ENCODE assay signal across 8 cellular contexts in genomic region chr2:64144057-64145013, GRCh38. TPM values are rescaled to one million over a fixed set of nuclear protein-coding genes. Genes with fewer than 3 reads are reported as not detected.
DNase-seq lines count a peak whose midpoint lies in the region; ATAC-seq and TF ChIP-seq lines count a peak whose summit lies in the region.

A gene with protein sequence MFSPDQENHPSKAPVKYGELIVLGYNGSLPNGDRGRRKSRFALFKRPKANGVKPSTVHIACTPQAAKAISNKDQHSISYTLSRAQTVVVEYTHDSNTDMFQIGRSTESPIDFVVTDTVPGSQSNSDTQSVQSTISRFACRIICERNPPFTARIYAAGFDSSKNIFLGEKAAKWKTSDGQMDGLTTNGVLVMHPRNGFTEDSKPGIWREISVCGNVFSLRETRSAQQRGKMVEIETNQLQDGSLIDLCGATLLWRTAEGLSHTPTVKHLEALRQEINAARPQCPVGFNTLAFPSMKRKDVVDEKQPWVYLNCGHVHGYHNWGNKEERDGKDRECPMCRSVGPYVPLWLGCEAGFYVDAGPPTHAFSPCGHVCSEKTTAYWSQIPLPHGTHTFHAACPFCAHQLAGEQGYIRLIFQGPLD (minus strand): TSS chr2:64144420. CDS start chr2:64108310, 36,110 bp downstream.

- H3K27me3 ChIP-seq in thymus (ENCODE audit: control insufficient read depth, insufficient read depth), result no peaks in the 10 kb centered on the region

- H3K27ac ChIP-seq in thymus (ENCODE audit: low read depth), result peak within 1 kb of the TSS; percentile 99

- H3K4me3 ChIP-seq in GM12864 (ENCODE audit: low read depth, low read length) (peak within 1 kb of the TSS; percentile 98), thymus (ENCODE audit: low read length) (peak within 1 kb of the TSS; percentile 99)

- H3K36me3 Mint-ChIP-seq in activated naive CD4-positive, alpha-beta T cell treated with anti-CD3 and anti-CD28 coated beads, Interleukin-2, amount 50 U/mL, for 72 hours, result peaks cover 8% of the 10 kb centered on the region in 2 donors
- no peaks in the 10 kb centered on the region for H3K36me3 Mint-ChIP-seq in glutamatergic neuron (ENCODE audit: unreplicated experiment)
- H3K36me3 Mint-ChIP-seq in osteocyte (ENCODE audit: unreplicated experiment), result peaks cover 2% of the 10 kb centered on the region

- WGBS in thymus, result 6% methylated on average over 68 of the region's 68 CpGs

- H3K4me3 Mint-ChIP-seq in glutamatergic neuron (ENCODE audit: unreplicated experiment), result peak within 1 kb of the TSS; percentile 99
- peak within 1 kb of the TSS; percentile 96 for H3K4me3 Mint-ChIP-seq in osteocyte (ENCODE audit: unreplicated experiment)

- H3K9me3 ChIP-seq in thymus (ENCODE audit: control insufficient read depth), result no peaks in the 10 kb centered on the region

- H3K4me1 Mint-ChIP-seq in glutamatergic neuron (ENCODE audit: low read depth, unreplicated experiment) (peaks cover 20% of the 10 kb centered on the region), osteocyte (ENCODE audit: unreplicated experiment) (peaks cover 33% of the 10 kb centered on the region)

- ATAC-seq in HG02623 (IDR thresholded peaks at IDR 0.05; ENCODE audit: unreplicated experiment), result peak; percentile 81
- peak; percentile 88 to 92 for ATAC-seq in activated naive CD4-positive, alpha-beta T cell treated with anti-CD3 and anti-CD28 coated beads, Interleukin-2, amount 50 U/mL, for 72 hours

- DNase-seq in GM12864 (ENCODE audit: low read depth) (peak; percentile 95), NCI-H1092 treated with DMSO at 0.1 percent for 48 hours (lab: John Stamatoyannopoulos, UW) (peak; percentile 96), SKM-1 (lab: John Stamatoyannopoulos, UW; ENCODE audit: unreplicated experiment) (peak; percentile 89), glutamatergic neuron (peak; percentile 96), osteocyte (ENCODE audit: extremely low spot score, unreplicated experiment) (peak; percentile 97)
- DNase-seq in activated naive CD4-positive, alpha-beta T cell treated with anti-CD3 and anti-CD28 coated beads, Interleukin-2, amount 50 U/mL, for 72 hours (ENCODE audit: low spot score in 2 of 2), result peak; percentile 91 to 93

- peaks cover 10% of the 10 kb centered on the region for H3K4me1 ChIP-seq in thymus (ENCODE audit: control insufficient read depth, insufficient read depth, low read length)

- no peaks in the 10 kb centered on the region for H3K36me3 ChIP-seq in thymus (ENCODE audit: control insufficient read depth, insufficient read depth)

- TF ChIP-seq CTCF in GM12864 (IDR thresholded peaks at IDR 0.05; ENCODE audit: low read depth, low read length, missing control alignments), result peak; percentile 29
- TF ChIP-seq CTCF in glutamatergic neuron (IDR thresholded peaks at IDR 0.05; ENCODE audit: partially characterized antibody, unreplicated experiment), result no peak
- TF ChIP-seq CTCF in osteocyte (IDR thresholded peaks at IDR 0.05), result peak; percentile 36

- H3K9me3 Mint-ChIP-seq in activated naive CD4-positive, alpha-beta T cell treated with anti-CD3 and anti-CD28 coated beads, Interleukin-2, amount 50 U/mL, for 72 hours, result no peaks in the 10 kb centered on the region
- H3K9me3 Mint-ChIP-seq in glutamatergic neuron (ENCODE audit: unreplicated experiment) (peaks cover 11% of the 10 kb centered on the region), osteocyte (ENCODE audit: unreplicated experiment) (no peaks in the 10 kb centered on the region)

- H3K27me3 Mint-ChIP-seq in glutamatergic neuron (ENCODE audit: unreplicated experiment) (peaks cover 6% of the 10 kb centered on the region), osteocyte (ENCODE audit: unreplicated experiment) (no peaks in the 10 kb centered on the region)

- H3K27ac Mint-ChIP-seq in activated naive CD4-positive, alpha-beta T cell treated with anti-CD3 and anti-CD28 coated beads, Interleukin-2, amount 50 U/mL, for 72 hours, result peak within 1 kb of the TSS; percentile 95 to 99
- H3K27ac Mint-ChIP-seq in glutamatergic neuron (ENCODE audit: unreplicated experiment) (peak within 1 kb of the TSS; percentile 94), osteocyte (ENCODE audit: unreplicated experiment) (peak within 1 kb of the TSS; percentile 91)

RNA-seq across cellular contexts. Expression of the gene that starts here (rescaled TPM):
- total RNA-seq in activated naive CD4-positive, alpha-beta T cell treated with anti-CD3 and anti-CD28 coated beads, Interleukin-2, amount 50 U/mL, for 72 hours, result 10 to 100 TPM; 32.7 to 38.7 TPM
- total RNA-seq in glutamatergic neuron (ENCODE audit: unreplicated experiment) (58.2 TPM), osteocyte (30.2 and 31.5 TPM in 2 replicates)
- 61.2 TPM for polyA plus RNA-seq in thymus

Comparison
In these comparisons a context has a peak if more than half of its experiments do, and no peak if none do; other contexts are left out.
1. Peak in every context shown above with its lines: DNase-seq, ATAC-seq, H3K4me3 ChIP-seq and H3K27ac ChIP-seq.